Comparison of ENCODE assay signal across 18 cellular contexts in genomic region chr6:129828229-129828628, GRCh38. TPM values are rescaled to one million over a fixed set of nuclear protein-coding genes. Genes with fewer than 3 reads are reported as not detected.
DNase-seq lines count a peak whose midpoint lies in the region; ATAC-seq, FAIRE-seq and TF ChIP-seq lines count a peak whose summit lies in the region.
"Had no signal": no experiment of that assay in that cellular context is flagged by ENCODE, and none has a peak within 500 bp of the region (broad histone marks: within the 10 kb centered on the region; RNA-seq: fewer than 3 reads in every experiment).

No MANE protein-coding gene starts in this region.

- SMC1A ChIA-PET in GM12878 (lab: Charles Lee; ENCODE audit: uncharacterized antibody, unreplicated experiment), result interaction anchor here (1.2 kb wide), 1 partner anchor 193 kb away, joined by 3 read pairs; no protein-coding TSS in a partner anchor

- H3K27me3 ChIP-seq in mammary epithelial cell (ENCODE audit: insufficient read depth, low read length) (no peaks in the 10 kb centered on the region), IMR-90 (ENCODE audit: control insufficient read depth, insufficient read depth, low read length) (no peaks in the 10 kb centered on the region), GM12878 (replicated peaks in 1 of 2; ENCODE audit: control insufficient read depth in 2 of 2, insufficient read depth in 2 of 2, low read length in 1 of 2) (no peaks in the 10 kb centered on the region), SK-N-SH (ENCODE audit: insufficient read depth) (no peaks in the 10 kb centered on the region)

- H2BK5ac ChIP-seq in IMR-90 (ENCODE audit: low read depth, low read length, poor library complexity, severe bottlenecking), result no peak overlapping the region

- no peaks in the 10 kb centered on the region for H3K4me1 Mint-ChIP-seq in MCF 10A (ENCODE audit: insufficient read depth, unreplicated experiment)

- no peak overlapping the region for H3K4me3 Mint-ChIP-seq in MCF 10A (ENCODE audit: unreplicated experiment)
- H3K4me3 Mint-ChIP-seq: CD4-positive, alpha-beta memory T cell had no signal

- H2BK120ac ChIP-seq in IMR-90 (ENCODE audit: low read depth, low read length), result no peak overlapping the region

- H4K20me1 ChIP-seq in mammary epithelial cell (ENCODE audit: insufficient read depth, low read length) (no peaks in the 10 kb centered on the region), IMR-90 (ENCODE audit: insufficient read depth, low read length) (no peaks in the 10 kb centered on the region), GM12878 (ENCODE audit: control insufficient read depth, insufficient read depth) (no peaks in the 10 kb centered on the region), SK-N-SH (ENCODE audit: insufficient read depth) (no peaks in the 10 kb centered on the region)

- no peak overlapping the region for H2AK5ac ChIP-seq in IMR-90 (ENCODE audit: low read depth, low read length)

- H3K4me2 ChIP-seq in mammary epithelial cell (ENCODE audit: insufficient read depth, low read depth, low read length) (no peak overlapping the region), IMR-90 (ENCODE audit: low read depth, low read length) (no peak overlapping the region), GM12878 (ENCODE audit: control insufficient read depth, insufficient read depth) (no peak overlapping the region), SK-N-SH (no peak overlapping the region)
- H3K4me2 ChIP-seq: A549 had no signal

- no peak overlapping the region for H3K27ac Mint-ChIP-seq in MCF 10A (ENCODE audit: low read depth, unreplicated experiment)
- H3K27ac Mint-ChIP-seq: CD4-positive, alpha-beta memory T cell had no signal

- no peaks in the 10 kb centered on the region for H3K9me1 ChIP-seq in IMR-90 (ENCODE audit: insufficient read depth, low read length)

- TF ChIP-seq EP300 in GM12878 (IDR thresholded peaks at IDR 0.05; ENCODE audit: borderline replicate concordance in 1 of 2, control insufficient read depth in 1 of 2, low read depth in 2 of 2, low read length in 2 of 2) (no peak), SK-N-SH (IDR thresholded peaks at IDR 0.05; ENCODE audit: borderline replicate concordance in 1 of 2, low read depth in 1 of 2, low read length in 1 of 2) (no peak)

- H2BK20ac ChIP-seq in IMR-90 (ENCODE audit: low read depth, low read length), result no peak overlapping the region

- ATAC-seq in IMR-90 (ENCODE audit: low read depth) (no peak), GM12878 (peak; percentile 61)
- ATAC-seq: A549 had no signal

- TF ChIP-seq RAD21 in IMR-90 (IDR thresholded peaks at IDR 0.05; ENCODE audit: low read length), result no peak
- no peak for TF ChIP-seq RAD21 in GM12878 (IDR thresholded peaks at IDR 0.05; ENCODE audit: insufficient read depth, low read depth, low read length)
- TF ChIP-seq RAD21 in SK-N-SH (IDR thresholded peaks at IDR 0.05; ENCODE audit: low read length), result no peak

- H3K79me1 ChIP-seq in IMR-90 (ENCODE audit: low read depth in 1 of 2, low read length in 2 of 2), result no peaks in the 10 kb centered on the region

- H3K79me2 ChIP-seq in mammary epithelial cell (ENCODE audit: insufficient read depth, low read length) (no peaks in the 10 kb centered on the region), GM12878 (ENCODE audit: control insufficient read depth, insufficient read depth, low read length) (no peaks in the 10 kb centered on the region), SK-N-SH (ENCODE audit: insufficient read depth) (no peaks in the 10 kb centered on the region)

- BruUV-seq in mammary epithelial cell (replicated peaks; lab: Mats Ljungman, UMichigan), result no TSS peak
- BruUV-seq in MCF 10A (replicated peaks; lab: Mats Ljungman, UMichigan), result no TSS peak
- no TSS peak for BruUV-seq in IMR-90 (replicated peaks; lab: Mats Ljungman, UMichigan)
- BruUV-seq in GM12878 (replicated peaks; lab: Mats Ljungman, UMichigan), result no TSS peak

- H3K4ac ChIP-seq in IMR-90 (ENCODE audit: low read depth, low read length), result no peak overlapping the region

- no peak overlapping the region for H4K5ac ChIP-seq in IMR-90 (ENCODE audit: low read depth, low read length)

- no peak overlapping the region for H3K9ac ChIP-seq in mammary epithelial cell (ENCODE audit: insufficient read depth, low read length)
- no peak overlapping the region for H3K9ac ChIP-seq in IMR-90 (ENCODE audit: low read depth, low read length)
- no peak overlapping the region for H3K9ac ChIP-seq in GM12878 (ENCODE audit: control insufficient read depth, insufficient read depth, low read length)
- H3K9ac ChIP-seq in SK-N-SH, result no peak overlapping the region
- H3K9ac ChIP-seq: GM23248 had no signal

- RAD21 ChIA-PET in GM12878 (lab: Charles Lee; ENCODE audit: unreplicated experiment), result no interaction called here

- intact Hi-C loops in mammary epithelial cell (cut with micrococcal nuclease) (no loop called here), MCF 10A (cut with micrococcal nuclease) (no loop called here), IMR-90 (cut with micrococcal nuclease) (no loop called here), GM12878 (cut with micrococcal nuclease; ENCODE audit: unreplicated experiment) (no loop called here)

- no peak overlapping the region for H3K18ac ChIP-seq in IMR-90 (ENCODE audit: low read depth, low read length)

- POLR2A ChIA-PET in MCF 10A (lab: Yijun Ruan, JAX), result no interaction called here
- POLR2A ChIA-PET in IMR-90 (lab: Charles Lee; ENCODE audit: unreplicated experiment), result no interaction called here
- POLR2A ChIA-PET in GM12878 (lab: Charles Lee), result no interaction called here
- POLR2A ChIA-PET in SK-N-SH (lab: Yijun Ruan, JAX), result no interaction called here

- H3K9me3 ChIP-seq in mammary epithelial cell (replicated peaks; ENCODE audit: insufficient read depth, low read length) (no peaks in the 10 kb centered on the region), IMR-90 (ENCODE audit: control insufficient read depth, insufficient read depth, low read length) (no peaks in the 10 kb centered on the region), GM12878 (replicated peaks; ENCODE audit: control insufficient read depth, insufficient read depth, low read length) (no peaks in the 10 kb centered on the region), SK-N-SH (no peaks in the 10 kb centered on the region)
- H3K9me3 ChIP-seq: A549, HAP-1 had no signal

- no peak for FAIRE-seq in GM12878 (lab: Jason Lieb, UNC)
- FAIRE-seq: A549 had no signal

- H3K23ac ChIP-seq in IMR-90 (ENCODE audit: low read depth, low read length), result 0 out of 2 replicates have a peak overlapping the region, but pooled peaks have one; percentile 48

- no peak for DNase-seq in mammary epithelial cell
- DNase-seq in MCF 10A (ENCODE audit: unreplicated experiment), result no peak
- no peak for DNase-seq in IMR-90
- DNase-seq in GM12878 (ENCODE audit: low read depth, low spot score), result no peak
- no peak for DNase-seq in CD1c-positive myeloid dendritic cell (ENCODE audit: extremely low spot score)
- DNase-seq in RKO (ENCODE audit: low spot score), result no peak
- DNase-seq in SK-N-SH, result no peak
- DNase-seq: AML-193; CD4-positive, alpha-beta memory T cell; DMS79 treated with DMSO at 0.1 percent for 48 hours; GF-D8; GM23248 had no signal

- TF ChIP-seq CTCF in mammary epithelial cell (conservative IDR thresholded peaks at IDR 0.05 in 1 of 2, IDR thresholded peaks at IDR 0.05 in 1 of 2; ENCODE audit: extremely low read depth in 1 of 2, insufficient read depth in 1 of 2, low read depth in 1 of 2, low read length in 2 of 2) (no peak), MCF 10A (IDR thresholded peaks at IDR 0.05; ENCODE audit: unreplicated experiment) (no peak), IMR-90 (conservative IDR thresholded peaks at IDR 0.05; ENCODE audit: low read depth, low read length) (no peak), GM12878 (IDR thresholded peaks at IDR 0.05 in 2 of 3, conservative IDR thresholded peaks at IDR 0.05 in 1 of 3; ENCODE audit: control insufficient read depth in 2 of 3, extremely low read depth in 1 of 3, insufficient read depth in 1 of 3, low read depth in 3 of 3, low read length in 3 of 3) (no peak), SK-N-SH (IDR thresholded peaks at IDR 0.05) (no peak)

- WGBS in mammary epithelial cell (ENCODE audit: low coverage, missing lambda C conversion rate), result 79% methylated on average over 3 of the region's 3 CpGs
- no CpG with 5 or more reads among the region's 3 CpGs for WGBS in IMR-90 (ENCODE audit: extremely low coverage in 2 of 2, insufficient read length in 1 of 2), 2 experiments
- 33% methylated on average over 3 of the region's 3 CpGs for WGBS in GM12878 (ENCODE audit: insufficient coverage, insufficient replicate concordance, low lambda C conversion rate, missing lambda C conversion rate)
- WGBS in SK-N-SH (ENCODE audit: low lambda C conversion rate), result 52% methylated on average over 3 of the region's 3 CpGs

- no peaks in the 10 kb centered on the region for H3K9me2 ChIP-seq in SK-N-SH

- TF ChIP-seq POLR2A in IMR-90 (IDR thresholded peaks at IDR 0.05; ENCODE audit: low read depth, low read length) (no peak), GM12878 (IDR thresholded peaks at IDR 0.05; ENCODE audit: low read depth, low read length) (no peak)

- H3K56ac ChIP-seq in IMR-90 (ENCODE audit: extremely low read depth, insufficient read depth, low read length), result no peak overlapping the region

- H3K27ac ChIP-seq in mammary epithelial cell (ENCODE audit: insufficient read depth, low read depth, low read length) (no peak overlapping the region), IMR-90 (ENCODE audit: insufficient read depth, low read length) (no peak overlapping the region), GM12878 (ENCODE audit: control insufficient read depth, insufficient read depth) (no peak overlapping the region), SK-N-SH (ENCODE audit: low read depth in 2 of 2, low read length in 1 of 2) (no peak overlapping the region)
- H3K27ac ChIP-seq: 22Rv1, A549, C4-2B, GM23248 had no signal

- H2AFZ ChIP-seq in mammary epithelial cell (ENCODE audit: low read depth, low read length) (peak overlapping the region; percentile 46), IMR-90 (replicated peaks; ENCODE audit: low read length, poor library complexity) (no peak overlapping the region), GM12878 (ENCODE audit: control insufficient read depth, low read depth, low read length) (no peak overlapping the region), SK-N-SH (ENCODE audit: low read depth) (no peak overlapping the region)
- H2AFZ ChIP-seq: GM23248 had no signal

- no peaks in the 10 kb centered on the region for H3K4me1 ChIP-seq in mammary epithelial cell (ENCODE audit: insufficient read depth, low read length)
- H3K4me1 ChIP-seq in IMR-90 (ENCODE audit: control insufficient read depth, insufficient read depth, low read length), result no peaks in the 10 kb centered on the region
- no peaks in the 10 kb centered on the region for H3K4me1 ChIP-seq in GM12878 (ENCODE audit: control insufficient read depth, insufficient read depth, low read length)
- H3K4me1 ChIP-seq in SK-N-SH (ENCODE audit: control insufficient read depth in 1 of 2, insufficient read depth in 2 of 2, low read depth in 1 of 2, low read length in 1 of 2), result no peaks in the 10 kb centered on the region
- H3K4me1 ChIP-seq: A549, HAP-1 had no signal

- H3K4me3 ChIP-seq in mammary epithelial cell (replicated peaks in 1 of 3; ENCODE audit: insufficient read depth in 1 of 3, low read depth in 2 of 3, low read length in 3 of 3) (no peak overlapping the region), IMR-90 (ENCODE audit: insufficient read depth, low read depth, low read length) (no peak overlapping the region), GM12878 (no peak overlapping the region), SK-N-SH (ENCODE audit: low read depth in 2 of 2, low read length in 1 of 2) (no peak overlapping the region)
- H3K4me3 ChIP-seq: A549, GM23248, HAP-1 had no signal

- H4K91ac ChIP-seq in IMR-90 (ENCODE audit: insufficient read depth, low read depth, low read length), result no peak overlapping the region

- no peak overlapping the region for H2BK15ac ChIP-seq in IMR-90 (ENCODE audit: low read depth, low read length)

- dilution Hi-C loops in mammary epithelial cell (cut with HindIII; ENCODE audit: low sequenced_read_pairs), result no loop called here
- dilution Hi-C loops in IMR-90 (cut with HindIII; ENCODE audit: low sequenced_read_pairs, unreplicated experiment), result no loop called here

- H3K14ac ChIP-seq in IMR-90 (replicated peaks; ENCODE audit: low read depth, low read length), result no peak overlapping the region

- no peaks in the 10 kb centered on the region for H3K9me3 Mint-ChIP-seq in MCF 10A (ENCODE audit: unreplicated experiment)
- H3K9me3 Mint-ChIP-seq: CD4-positive, alpha-beta memory T cell had no signal

- H3F3A ChIP-seq in SK-N-SH (replicated peaks; ENCODE audit: insufficient read depth), result no peaks in the 10 kb centered on the region

- no peak overlapping the region for H2AK9ac ChIP-seq in IMR-90 (replicated peaks; ENCODE audit: low read depth, low read length, poor library complexity)

- no peaks in the 10 kb centered on the region for H3K36me3 Mint-ChIP-seq in MCF 10A (ENCODE audit: insufficient read depth, unreplicated experiment)
- H3K36me3 Mint-ChIP-seq: CD4-positive, alpha-beta memory T cell had no signal

- CTCF ChIA-PET in mammary epithelial cell (lab: Charles Lee; ENCODE audit: low non-redundant PET), result no interaction called here
- CTCF ChIA-PET in MCF 10A (lab: Yijun Ruan, JAX), result interaction anchor here (0.8 kb wide), 1 partner anchor 79 kb away, joined by 3 read pairs; no protein-coding TSS in a partner anchor
- CTCF ChIA-PET in IMR-90 (lab: Yijun Ruan, JAX), result no interaction called here
- CTCF ChIA-PET in GM12878 (lab: Yijun Ruan, JAX), result no interaction called here
- CTCF ChIA-PET in SK-N-SH (lab: Yijun Ruan, JAX), result no interaction called here

- no peaks in the 10 kb centered on the region for H3K36me3 ChIP-seq in mammary epithelial cell (ENCODE audit: insufficient read depth, low read length)
- no peaks in the 10 kb centered on the region for H3K36me3 ChIP-seq in IMR-90 (ENCODE audit: control insufficient read depth, insufficient read depth, low read length)
- H3K36me3 ChIP-seq in GM12878 (ENCODE audit: control insufficient read depth in 2 of 2, insufficient read depth in 2 of 2, low read length in 1 of 2), result no peaks in the 10 kb centered on the region
- peaks cover 0 to 3% of the 10 kb centered on the region in 2 experiments for H3K36me3 ChIP-seq in SK-N-SH (replicated peaks in 1 of 2; ENCODE audit: control insufficient read depth in 1 of 2, insufficient read depth in 2 of 2, low read length in 1 of 2)
- H3K36me3 ChIP-seq: HAP-1 had no signal

- no peak overlapping the region for H4K8ac ChIP-seq in IMR-90 (ENCODE audit: low read depth in 2 of 2, low read length in 2 of 2)

- in situ Hi-C loops in mammary epithelial cell (cut with MboI; ENCODE audit: low sequenced_read_pairs in 2 of 2), result no loop called here
- in situ Hi-C loops in IMR-90 (cut with MboI; ENCODE audit: low sequenced_read_pairs), result no loop called here
- in situ Hi-C loops in GM12878 (cut with MboI), result no loop called here

- no peaks in the 10 kb centered on the region for H3K27me3 Mint-ChIP-seq in MCF 10A (ENCODE audit: insufficient read depth, unreplicated experiment)

RNA-seq across cellular contexts. Expression of gene TMEM244, which starts 32.9 kb away (rescaled TPM):
- total RNA-seq in mammary epithelial cell, result not detected
- polyA plus RNA-seq in mammary epithelial cell, result not detected
- polyA minus RNA-seq in mammary epithelial cell, result not detected
- not detected in 2 replicates for total RNA-seq in MCF 10A (2022)
- total RNA-seq in IMR-90 (2012; rRNA removed), result 0.28 and 0.36 TPM in 2 replicates
- polyA plus RNA-seq in IMR-90 (2012; rRNA removed), result 0.21 TPM in 1 of 2 replicates, not detected in the other
- polyA plus RNA-seq in IMR-90 (2012; cell fraction: cytosol; rRNA removed), result not detected in 2 replicates
- 0.22 TPM in 1 of 2 replicates, not detected in the other for polyA plus RNA-seq in IMR-90 (2012; cell fraction: nucleus; rRNA removed; ENCODE audit: low replicate concordance)
- not detected in 2 replicates for total RNA-seq in GM12878 (2013; cell fraction: nucleolus; rRNA removed)
- total RNA-seq in GM12878 (2014; rRNA removed), result not detected in 2 replicates
- not detected in 2 replicates for total RNA-seq in GM12878 (2014; rRNA removed; fragmentation: Illumina TruSeq; extraction: Trizol)
- not detected in 2 replicates for total RNA-seq in GM12878 (2021)
- polyA plus RNA-seq in GM12878 (2011; ENCODE audit: low read depth), result not detected
- polyA plus RNA-seq in GM12878 (2011; rRNA removed), result 0.14 and 0.23 TPM in 2 replicates
- 0.24 TPM in 1 of 2 replicates, not detected in the other for polyA plus RNA-seq in GM12878 (2011; cell fraction: cytosol; rRNA removed)
- not detected in 2 replicates for polyA plus RNA-seq in GM12878 (2011; cell fraction: nucleus; rRNA removed)
- not detected in 2 replicates for polyA plus RNA-seq in GM12878 (2012)
- not detected in 2 replicates for polyA plus RNA-seq in GM12878 (2014; fragmentation: Illumina TruSeq; extraction: Trizol)
- polyA plus RNA-seq in GM12878 (2014; fragmentation: Nextera tagmentation; extraction: Ambion mirVana), result not detected
- not detected in 2 replicates for polyA plus RNA-seq in GM12878 (2014; rRNA removed)
- not detected for polyA plus RNA-seq in GM12878 (2016; fragmentation: Nextera tagmentation; extraction: Ambion mirVana)
- not detected in 2 replicates for polyA minus RNA-seq in GM12878 (2011; rRNA and poly(A)+ RNA removed)
- not detected in 2 replicates for polyA minus RNA-seq in GM12878 (2011; cell fraction: cytosol; rRNA and poly(A)+ RNA removed)
- polyA minus RNA-seq in GM12878 (2011; cell fraction: nucleus; rRNA and poly(A)+ RNA removed), result not detected in 2 replicates
- polyA plus RNA-seq in SK-N-SH (2012; rRNA removed), result 3.8 and 4.1 TPM in 2 replicates
- 5.1 and 7.5 TPM in 2 replicates for polyA plus RNA-seq in SK-N-SH (2012; cell fraction: cytosol; rRNA removed)
- 0.79 and 3.0 TPM in 2 replicates for polyA plus RNA-seq in SK-N-SH (2012; cell fraction: nucleus; rRNA removed)
- total RNA-seq: GM23248, H4 had no signal
- polyA plus RNA-seq: A549, BJ, GM23248 had no signal
